In genomic region chr10:102117391-102118159, GRCh38 we compare ENCODE assay signal across 8 cellular contexts. TPM values are rescaled to one million over a fixed set of nuclear protein-coding genes. Genes with fewer than 3 reads are reported as not detected.
A peak's percentile ranks its signal among the peaks of the same experiment; 100 is the strongest.
DNase-seq lines count a peak whose midpoint lies in the region; ATAC-seq and TF ChIP-seq lines count a peak whose summit lies in the region.

No MANE protein-coding gene starts in this region.

- DNase-seq in AG09309 (ENCODE audit: low read depth) (no peak), HAP-1 (ENCODE audit: low spot score in 2 of 2) (peak; percentile 51 to 84), NCI-H82 treated with DMSO at 0.1 percent for 48 hours (lab: John Stamatoyannopoulos, UW; ENCODE audit: unreplicated experiment) (peak; percentile 34), endothelial cell (ENCODE audit: low spot score) (peak; percentile 42), mesothelial cell of epicardium (ENCODE audit: low spot score in 2 of 2, unreplicated experiment in 2 of 2) (peak; percentile 61 to 78)
- DNase-seq in activated CD8-positive, alpha-beta memory T cell treated with anti-CD3 and anti-CD28 coated beads for 24 hours: peak; percentile 85
- DNase-seq in stimulated activated CD8-positive, alpha-beta memory T cell treated with anti-CD3 and anti-CD28 coated beads, Interleukin-4, amount 100 ng/mL, for 48 hours: peak; percentile 67

- ATAC-seq in GM18907 (IDR thresholded peaks at IDR 0.05; ENCODE audit: unreplicated experiment): no peak

- no peaks in the 10 kb centered on the region for H3K9me3 ChIP-seq in HAP-1

- H3K27ac Mint-ChIP-seq in endothelial cell (ENCODE audit: unreplicated experiment) (peak overlapping the region; percentile 80), mesothelial cell of epicardium (peak overlapping the region; percentile 95)

- H3K27me3 Mint-ChIP-seq in endothelial cell (ENCODE audit: unreplicated experiment): peaks cover 23% of the 10 kb centered on the region
- no peaks in the 10 kb centered on the region for H3K27me3 Mint-ChIP-seq in mesothelial cell of epicardium (ENCODE audit: low read depth)

- H3K9me3 Mint-ChIP-seq in endothelial cell (ENCODE audit: unreplicated experiment) (no peaks in the 10 kb centered on the region), mesothelial cell of epicardium (no peaks in the 10 kb centered on the region)

- in situ Hi-C loops in HAP-1 (cut with MboI; ENCODE audit: low sequenced_read_pairs): no loop called here

- H3K36me3 ChIP-seq in HAP-1 (replicated peaks): no peaks in the 10 kb centered on the region

- H3K4me1 Mint-ChIP-seq in endothelial cell (ENCODE audit: unreplicated experiment) (peaks cover 70% of the 10 kb centered on the region), mesothelial cell of epicardium (peaks cover 71% of the 10 kb centered on the region)

- TF ChIP-seq CTCF in AG09309 (IDR thresholded peaks at IDR 0.05; ENCODE audit: control insufficient read depth, insufficient read depth, low read depth, low read length, missing control alignments): peak; percentile 26
- no peak for TF ChIP-seq CTCF in endothelial cell (IDR thresholded peaks at IDR 0.05; ENCODE audit: unreplicated experiment)
- TF ChIP-seq CTCF in mesothelial cell of epicardium (IDR thresholded peaks at IDR 0.05; ENCODE audit: unreplicated experiment): no peak

- no peaks in the 10 kb centered on the region for H3K27me3 ChIP-seq in HAP-1 (ENCODE audit: low read depth)

- H3K4me3 Mint-ChIP-seq in endothelial cell (ENCODE audit: unreplicated experiment): peak overlapping the region; percentile 85
- peak overlapping the region; percentile 84 for H3K4me3 Mint-ChIP-seq in mesothelial cell of epicardium

- H3K36me3 Mint-ChIP-seq in endothelial cell (ENCODE audit: low read depth, unreplicated experiment) (peaks cover 8% of the 10 kb centered on the region), mesothelial cell of epicardium (no peaks in the 10 kb centered on the region)

- H3K4me3 ChIP-seq in AG09309 (ENCODE audit: control insufficient read depth, low read depth, low read length): peak overlapping the region; percentile 19
- peak overlapping the region; percentile 13; the same call in 1 of the 2 replicates for H3K4me3 ChIP-seq in HAP-1

- peaks cover 53% of the 10 kb centered on the region for H3K4me1 ChIP-seq in HAP-1

RNA-seq across cellular contexts. Expression of gene LDB1, which starts 2.6 kb away (rescaled TPM):
- 160 TPM for total RNA-seq in endothelial cell (ENCODE audit: unreplicated experiment)
- total RNA-seq in mesothelial cell of epicardium: 178 to 185 TPM (median 183 TPM) in 3 replicates

RNA-seq across cellular contexts. Expression of gene PPRC1, which starts 15.3 kb away (rescaled TPM):
- total RNA-seq in endothelial cell (ENCODE audit: unreplicated experiment) (29.9 TPM), mesothelial cell of epicardium (62.6 to 65.0 TPM (median 64.9 TPM) in 3 replicates)

RNA-seq across cellular contexts. Expression of gene NOLC1, which starts 34.6 kb away (rescaled TPM):
- total RNA-seq in endothelial cell (ENCODE audit: unreplicated experiment): 43.2 TPM
- 65.5 to 75.2 TPM (median 69.9 TPM) in 3 replicates for total RNA-seq in mesothelial cell of epicardium

RNA-seq across cellular contexts. Expression of gene HPS6, which starts 52.4 kb away (rescaled TPM):
- total RNA-seq in endothelial cell (ENCODE audit: unreplicated experiment) (25.1 TPM), mesothelial cell of epicardium (14.2 to 15.2 TPM (median 14.5 TPM) in 3 replicates)
